In the genomic region with DNA sequence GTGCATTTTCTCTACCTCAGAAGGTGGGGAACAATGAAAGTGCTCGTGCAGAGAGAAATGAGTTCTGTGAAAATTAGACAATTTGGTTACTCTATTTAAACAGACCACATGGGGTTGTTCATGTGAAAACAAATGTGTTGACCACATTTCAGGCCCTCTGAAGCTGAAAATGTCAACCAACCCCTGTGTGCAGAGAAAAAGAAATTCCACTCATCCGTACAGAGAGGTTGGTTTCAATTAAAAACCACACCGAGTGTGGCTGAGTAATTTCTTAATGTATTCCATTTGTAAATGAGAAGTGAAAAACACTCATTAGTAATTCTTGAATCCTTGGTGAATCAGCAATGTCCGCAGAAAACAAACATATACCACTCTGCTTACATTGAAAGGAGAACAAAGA, we compare ENCODE assay signal across 10 cellular contexts. TPM values are rescaled to one million over a fixed set of nuclear protein-coding genes. Genes with fewer than 3 reads are reported as not detected.
DNase-seq lines count a peak whose midpoint lies in the region; ATAC-seq lines count a peak whose summit lies in the region.
"Had no signal": no experiment of that assay in that cellular context is flagged by ENCODE, and none has a peak within 500 bp of the region (broad histone marks: within the 10 kb centered on the region; RNA-seq: fewer than 3 reads in every experiment).

No MANE protein-coding gene starts in this region.

- ATAC-seq in GM19351 (IDR thresholded peaks at IDR 0.05; ENCODE audit: unreplicated experiment) = peak; percentile 82
- peak; percentile 82 for ATAC-seq in HG03060 (IDR thresholded peaks at IDR 0.05; ENCODE audit: low read depth, unreplicated experiment)
- ATAC-seq in esophagus mucosa = no peak
- ATAC-seq: foreskin keratinocyte had no signal

- DNase-seq in Daoy (ENCODE audit: low read depth) = peak; percentile 8
- peak; percentile 65 for DNase-seq in RPMI8226
- DNase-seq in 8988T = no peak
- no peak for DNase-seq in anterior cingulate cortex (lab: John Stamatoyannopoulos, UW)
- no peak for DNase-seq in stimulated activated CD4-positive, alpha-beta T cell treated with anti-CD3 and anti-CD28 coated beads, Interleukin-4, amount 100 ng/mL, for 1 hour
- DNase-seq: foreskin keratinocyte, nucleus accumbens had no signal

RNA-seq across cellular contexts. Expression of a gene that starts 46.9 kb away (rescaled TPM):
- total RNA-seq in Daoy (2014; rRNA removed; shearing (Covaris generic)) = 0.17 and 0.18 TPM in 2 replicates
- total RNA-seq in esophagus mucosa = not detected

Comparison
In these comparisons a context has a peak if more than half of its experiments do, and no peak if none do; other contexts are left out.
1. DNase-seq: peak in Daoy (single experiment) and RPMI8226 (single experiment); none in 8988T (single experiment), anterior cingulate cortex (0 of 58) and stimulated activated CD4-positive, alpha-beta T cell treated with anti-CD3 and anti-CD28 coated beads, Interleukin-4, amount 100 ng/mL, for 1 hour (single experiment).